ENCODE assay signal across 10 cellular contexts in genomic region chr17:81322271-81323082, GRCh38. TPM values are rescaled to one million over a fixed set of nuclear protein-coding genes. Genes with fewer than 3 reads are reported as not detected.
A peak's percentile ranks its signal among the peaks of the same experiment; 100 is the strongest.
DNase-seq lines count a peak whose midpoint lies in the region; ATAC-seq, FAIRE-seq and TF ChIP-seq lines count a peak whose summit lies in the region.
"Had no signal": no experiment of that assay in that cellular context is flagged by ENCODE, and none has a peak within 500 bp of the region (broad histone marks: within the 10 kb centered on the region; RNA-seq: fewer than 3 reads in every experiment).

No MANE protein-coding gene starts in this region.

- H3K9me3 ChIP-seq in BLaER1 treated with 17β-estradiol and CSF1 and Interleukin-3, amounts not matched to agents 10 nM and 100 nM (replicated peaks in 1 of 11): peaks cover 0 to 12% (median 9%) of the 10 kb centered on the region in 11 experiments; a peak in 13 of 22 replicates
- H3K9me3 ChIP-seq in kidney (ENCODE audit: control insufficient read depth in 1 of 2, low read length in 2 of 2): no peaks in the 10 kb centered on the region

- H3K36me3 ChIP-seq in BLaER1 treated with 17β-estradiol and CSF1 and Interleukin-3, amounts not matched to agents 10 nM and 100 nM: no peaks in the 10 kb centered on the region
- no peaks in the 10 kb centered on the region for H3K36me3 ChIP-seq in kidney (ENCODE audit: control insufficient read depth in 1 of 2, insufficient read depth in 2 of 2, low read length in 2 of 2)

- no peak overlapping the region for H3K4me3 Mint-ChIP-seq in HFFc6

- H3K27me3 ChIP-seq in BLaER1 treated with 17β-estradiol and CSF1 and Interleukin-3, amounts not matched to agents 10 nM and 100 nM: peaks cover 0 to 13% (median 0%) of the 10 kb centered on the region in 11 experiments; a peak in 3 of 22 replicates

- peak overlapping the region in 1 of 11 experiments; percentile 5; a peak in 1 of 22 replicates for H3K9ac ChIP-seq in BLaER1 treated with 17β-estradiol and CSF1 and Interleukin-3, amounts not matched to agents 10 nM and 100 nM
- H3K9ac ChIP-seq in kidney (ENCODE audit: low read length in 2 of 2): no peak overlapping the region

- no peaks in the 10 kb centered on the region for H3K36me3 Mint-ChIP-seq in HFFc6 (ENCODE audit: low read depth)

- H3K27ac ChIP-seq in BLaER1 treated with 17β-estradiol and CSF1 and Interleukin-3, amounts not matched to agents 10 nM and 100 nM: peak overlapping the region in 3 of 11 experiments; percentile 77 to 87 (median 84); a peak in 5 of 22 replicates
- H3K27ac ChIP-seq in kidney (ENCODE audit: low read depth in 2 of 2, low read length in 2 of 2): no peak overlapping the region
- H3K27ac ChIP-seq: epithelial cell of prostate, HL-60 had no signal

- no peak overlapping the region for H3K4me3 ChIP-seq in BLaER1 treated with 17β-estradiol and CSF1 and Interleukin-3, amounts not matched to agents 10 nM and 100 nM
- H3K4me3 ChIP-seq in kidney (ENCODE audit: low read length in 2 of 2): no peak overlapping the region

- no peak for DNase-seq in HFFc6
- DNase-seq in activated CD4-positive, alpha-beta T cell treated with anti-CD3 and anti-CD28 coated beads, Interleukin-2, amount 50 U/mL, for 4 hours: peak; percentile 19 to 21
- no peak for DNase-seq in kidney
- DNase-seq in DMS153 treated with DMSO at 0.1 percent for 48 hours (lab: John Stamatoyannopoulos, UW; ENCODE audit: unreplicated experiment): no peak
- DNase-seq in SW 1271 (lab: John Stamatoyannopoulos, UW): no peak

- no peak for FAIRE-seq in kidney (lab: Jason Lieb, UNC)

- H3K27ac Mint-ChIP-seq in HFFc6: no peak overlapping the region

- ATAC-seq in HG03469 (IDR thresholded peaks at IDR 0.05; ENCODE audit: unreplicated experiment): no peak
- ATAC-seq in HG02763 (IDR thresholded peaks at IDR 0.05; ENCODE audit: unreplicated experiment): no peak

- H3K27me3 Mint-ChIP-seq in HFFc6 (ENCODE audit: insufficient read depth): no peaks in the 10 kb centered on the region; the same call in 1 of the 2 replicates

- H3K9me3 Mint-ChIP-seq in HFFc6: no peaks in the 10 kb centered on the region

- no peaks in the 10 kb centered on the region for H4K20me1 ChIP-seq in BLaER1 treated with 17β-estradiol and CSF1 and Interleukin-3, amounts not matched to agents 10 nM and 100 nM

- TF ChIP-seq CTCF in HFFc6 (IDR thresholded peaks at IDR 0.05) (peak; percentile 55), kidney (IDR thresholded peaks at IDR 0.05; ENCODE audit: borderline replicate concordance, extremely low read depth, insufficient read depth) (peak; percentile 18)

- intact Hi-C loops in kidney (cut with DNase I): no loop called here

- peaks cover 35 to 55% (median 46%) of the 10 kb centered on the region in 10 experiments for H3K4me1 ChIP-seq in BLaER1 treated with 17β-estradiol and CSF1 and Interleukin-3, amounts not matched to agents 10 nM and 100 nM
- H3K4me1 ChIP-seq in kidney (ENCODE audit: control insufficient read depth in 1 of 2, insufficient read depth in 1 of 2, low read depth in 1 of 2, low read length in 2 of 2): no peaks in the 10 kb centered on the region

- peak overlapping the region in 9 of 11 experiments; percentile 58 to 91 (median 78); a peak in 11 of 22 replicates for H3K4me2 ChIP-seq in BLaER1 treated with 17β-estradiol and CSF1 and Interleukin-3, amounts not matched to agents 10 nM and 100 nM

- H3K4me1 Mint-ChIP-seq in HFFc6 (ENCODE audit: low read depth): peaks cover 9% of the 10 kb centered on the region

RNA-seq across cellular contexts. Expression of gene SLC38A10, which starts 27.4 kb away (rescaled TPM):
- total RNA-seq in HFFc6 (2021; fragmentation: NEBNext Ultra II Directional; extraction: Animal tissue kit (Norgen Biotek cat#: 25700)): 10 to 100 TPM; 71.2 to 88.3 (median 72.2) TPM
- 89.7 TPM for total RNA-seq in kidney
- 72.7 TPM for polyA plus RNA-seq in kidney (ENCODE audit: insufficient read depth, low read depth, low replicate concordance)

Comparison
In these comparisons a context has a peak if more than half of its experiments do, and no peak if none do; other contexts are left out.
1. DNase-seq: peak in activated CD4-positive, alpha-beta T cell treated with anti-CD3 and anti-CD28 coated beads, Interleukin-2, amount 50 U/mL, for 4 hours (2 of 2); none in HFFc6 (single experiment), kidney (single experiment), DMS153 treated with DMSO at 0.1 percent for 48 hours (single experiment) and SW 1271 (0 of 2).